Comparison of ENCODE assay signal across 1 cellular context in genomic region chr16:28179354-28179753, GRCh38.
TF ChIP-seq lines count a peak whose summit lies in the region.

No MANE protein-coding gene starts in this region.

TF ChIP-seq in HCT116, 20 proteins besides CTCF, POLR2A, EP300 and RAD21:
- no peak for TF ChIP-seq ELF1 (IDR thresholded peaks at IDR 0.05; ENCODE audit: borderline replicate concordance, low read depth)
- TF ChIP-seq EZH2 (IDR thresholded peaks at IDR 0.05) = no peak
- TF ChIP-seq MAX (IDR thresholded peaks at IDR 0.05) = no peak
- no peak for TF ChIP-seq CEBPB (IDR thresholded peaks at IDR 0.05; ENCODE audit: low read depth)
- no peak for TF ChIP-seq SP1 (IDR thresholded peaks at IDR 0.05; ENCODE audit: low read depth)
- no peak for TF ChIP-seq YY1 (IDR thresholded peaks at IDR 0.05; ENCODE audit: extremely low read depth, insufficient replicate concordance, low read depth, low read length)
- TF ChIP-seq SRF (IDR thresholded peaks at IDR 0.05; ENCODE audit: low read depth) = no peak
- TF ChIP-seq FOSL1 (IDR thresholded peaks at IDR 0.05; ENCODE audit: low read depth) = no peak
